8 cellular contexts compared by ENCODE assay signal in genomic region chr16:74368002-74368979, GRCh38. TPM values are rescaled to one million over a fixed set of nuclear protein-coding genes. Genes with fewer than 3 reads are reported as not detected.
A peak's percentile ranks its signal among the peaks of the same experiment; 100 is the strongest.
DNase-seq lines count a peak whose midpoint lies in the region; ATAC-seq lines count a peak whose summit lies in the region.
"Not testable (repeated sequence)": the region's sequence is repeated elsewhere in the genome, so short reads cannot be mapped to it uniquely, and the experiment has no call there.

No MANE protein-coding gene starts in this region.

- not testable (repeated sequence) for H3K27me3 Mint-ChIP-seq in activated T-helper 2 cell treated with anti-CD3 and anti-CD28 coated beads, Interferon-gamma antibody, Interleukin-2, Interleukin-4, amounts not matched to agents 10 μg/mL and 5 μg/mL and 100 μg/mL, durations not matched to agents 14 hours and 24 hours and 36 hours (ENCODE audit: low read depth); natural killer cell treated with Interleukin-12 subunit alpha and Interleukin-12 subunit beta and Interleukin-15 and Interleukin-18, amount 100 ng/mL, for 72 hours

- peak overlapping the region; percentile 87 for H3K27ac Mint-ChIP-seq in activated T-helper 2 cell treated with anti-CD3 and anti-CD28 coated beads, Interferon-gamma antibody, Interleukin-2, Interleukin-4, amounts not matched to agents 10 μg/mL and 5 μg/mL and 100 μg/mL, durations not matched to agents 14 hours and 24 hours and 36 hours
- H3K27ac Mint-ChIP-seq in natural killer cell treated with Interleukin-12 subunit alpha and Interleukin-12 subunit beta and Interleukin-15 and Interleukin-18, amount 100 ng/mL, for 72 hours = peak overlapping the region; percentile 52 to 94

- peak; percentile 96 for DNase-seq in Daoy (ENCODE audit: low read depth)
- peak; percentile 94 for DNase-seq in GOT3 (lab: John Stamatoyannopoulos, UW)
- peak; percentile 52 to 64 for DNase-seq in Kasumi-1 (lab: John Stamatoyannopoulos, UW)
- peak; percentile 94 for DNase-seq in RPMI7951 (ENCODE audit: low read depth)
- peak; percentile 100 for DNase-seq in activated T-helper 2 cell treated with anti-CD3 and anti-CD28 coated beads, Interferon-gamma antibody, Interleukin-2, Interleukin-4, amounts not matched to agents 10 μg/mL and 5 μg/mL and 100 μg/mL, durations not matched to agents 14 hours and 24 hours and 36 hours (ENCODE audit: low spot score)
- peak; percentile 86 for DNase-seq in fibroblast of peridontal ligament (ENCODE audit: extremely low read depth)
- DNase-seq in natural killer cell treated with Interleukin-12 subunit alpha and Interleukin-12 subunit beta and Interleukin-15 and Interleukin-18, amount 100 ng/mL, for 72 hours (ENCODE audit: low spot score) = peak; percentile 99
- peak; percentile 92 to 99 (median 97) for DNase-seq in stimulated activated naive CD4-positive, alpha-beta T cell (lab: John Stamatoyannopoulos, UW)

- H3K4me3 Mint-ChIP-seq in activated T-helper 2 cell treated with anti-CD3 and anti-CD28 coated beads, Interferon-gamma antibody, Interleukin-2, Interleukin-4, amounts not matched to agents 10 μg/mL and 5 μg/mL and 100 μg/mL, durations not matched to agents 14 hours and 24 hours and 36 hours (ENCODE audit: low read depth) = peak overlapping the region; percentile 95
- peak overlapping the region; percentile 73 for H3K4me3 Mint-ChIP-seq in natural killer cell treated with Interleukin-12 subunit alpha and Interleukin-12 subunit beta and Interleukin-15 and Interleukin-18, amount 100 ng/mL, for 72 hours

- intact Hi-C loops in activated T-helper 2 cell treated with anti-CD3 and anti-CD28 coated beads, Interferon-gamma antibody, Interleukin-2, Interleukin-4, amounts not matched to agents 10 μg/mL and 5 μg/mL and 100 μg/mL, durations not matched to agents 14 hours and 24 hours and 36 hours (cut with micrococcal nuclease) = loop anchor here (1.0 to 5.0 kb wide), 3 partner anchors 72 to 1279 kb away; partner anchors contain the start of genes GLG1, KARS1, PSMD7 and TERF2IP

- not testable (repeated sequence) for H3K9me3 Mint-ChIP-seq in activated T-helper 2 cell treated with anti-CD3 and anti-CD28 coated beads, Interferon-gamma antibody, Interleukin-2, Interleukin-4, amounts not matched to agents 10 μg/mL and 5 μg/mL and 100 μg/mL, durations not matched to agents 14 hours and 24 hours and 36 hours; natural killer cell treated with Interleukin-12 subunit alpha and Interleukin-12 subunit beta and Interleukin-15 and Interleukin-18, amount 100 ng/mL, for 72 hours

- ATAC-seq in natural killer cell treated with Interleukin-12 subunit alpha and Interleukin-12 subunit beta and Interleukin-15 and Interleukin-18, amount 100 ng/mL, for 72 hours = peak; percentile 97 to 98

- H3K4me1 Mint-ChIP-seq in activated T-helper 2 cell treated with anti-CD3 and anti-CD28 coated beads, Interferon-gamma antibody, Interleukin-2, Interleukin-4, amounts not matched to agents 10 μg/mL and 5 μg/mL and 100 μg/mL, durations not matched to agents 14 hours and 24 hours and 36 hours (ENCODE audit: low read depth) = not testable (repeated sequence)
- H3K4me1 Mint-ChIP-seq in natural killer cell treated with Interleukin-12 subunit alpha and Interleukin-12 subunit beta and Interleukin-15 and Interleukin-18, amount 100 ng/mL, for 72 hours (ENCODE audit: low read depth in 2 of 2) = peaks cover 13 to 17% of the 10 kb centered on the region in 2 donors

- peaks cover 10% of the 10 kb centered on the region for H3K36me3 Mint-ChIP-seq in activated T-helper 2 cell treated with anti-CD3 and anti-CD28 coated beads, Interferon-gamma antibody, Interleukin-2, Interleukin-4, amounts not matched to agents 10 μg/mL and 5 μg/mL and 100 μg/mL, durations not matched to agents 14 hours and 24 hours and 36 hours (ENCODE audit: low read depth)
- not testable (repeated sequence) for H3K36me3 Mint-ChIP-seq in natural killer cell treated with Interleukin-12 subunit alpha and Interleukin-12 subunit beta and Interleukin-15 and Interleukin-18, amount 100 ng/mL, for 72 hours

RNA-seq across cellular contexts. Expression of gene NPIPB15, which starts 7.8 kb away (rescaled TPM):
- total RNA-seq in Daoy (2014; rRNA removed; shearing (Covaris generic)) = not detected in 2 replicates
- total RNA-seq in RPMI7951 (2014; rRNA removed; shearing (Covaris generic)) = not detected in 2 replicates
- total RNA-seq in activated T-helper 2 cell treated with anti-CD3 and anti-CD28 coated beads, Interferon-gamma antibody, Interleukin-2, Interleukin-4, amounts not matched to agents 10 μg/mL and 5 μg/mL and 100 μg/mL, durations not matched to agents 14 hours and 24 hours and 36 hours = 1.9 and 2.2 TPM in 2 replicates
- 1 to 10 TPM; 2.5 to 8.0 TPM for total RNA-seq in natural killer cell treated with Interleukin-12 subunit alpha and Interleukin-12 subunit beta and Interleukin-15 and Interleukin-18, amount 100 ng/mL, for 72 hours

RNA-seq across cellular contexts. Expression of gene CLEC18B, which starts 53.0 kb away (rescaled TPM):
- total RNA-seq in Daoy (2014; rRNA removed; shearing (Covaris generic)) = 2.9 TPM in 1 of 2 replicates, not detected in the other
- total RNA-seq in RPMI7951 (2014; rRNA removed; shearing (Covaris generic)) = not detected in 2 replicates
- 0.09 and 0.30 TPM in 2 replicates for total RNA-seq in activated T-helper 2 cell treated with anti-CD3 and anti-CD28 coated beads, Interferon-gamma antibody, Interleukin-2, Interleukin-4, amounts not matched to agents 10 μg/mL and 5 μg/mL and 100 μg/mL, durations not matched to agents 14 hours and 24 hours and 36 hours
- 1 to 10 TPM; 1.4 to 2.2 TPM for total RNA-seq in natural killer cell treated with Interleukin-12 subunit alpha and Interleukin-12 subunit beta and Interleukin-15 and Interleukin-18, amount 100 ng/mL, for 72 hours

Comparison
In these comparisons a context has a peak if more than half of its experiments do, and no peak if none do; other contexts are left out.
1. Peak in every context shown above with its lines: DNase-seq and ATAC-seq.